7 cellular contexts compared by ENCODE assay signal in genomic region chr15:65318870-65319356, GRCh38. TPM values are rescaled to one million over a fixed set of nuclear protein-coding genes. Genes with fewer than 3 reads are reported as not detected.
A peak's percentile ranks its signal among the peaks of the same experiment; 100 is the strongest.
DNase-seq lines count a peak whose midpoint lies in the region; ATAC-seq, FAIRE-seq and TF ChIP-seq lines count a peak whose summit lies in the region.

No MANE protein-coding gene starts in this region.

- ATAC-seq in PC-3 = peak; percentile 99

- no peak overlapping the region for H3K4me3 Mint-ChIP-seq in activated T-cell treated with anti-CD3 and anti-CD28 coated beads, Interleukin-2, amount 50 U/mL, for 24 hours

- intact Hi-C loops in PC-3 (cut with micrococcal nuclease) = loop anchor here (1.0 to 2.0 kb wide), 2 partner anchors 66 to 82 kb away; no protein-coding TSS in a partner anchor

- H3K9me2 ChIP-seq in PC-3 (replicated peaks; ENCODE audit: low read length) (no peaks in the 10 kb centered on the region), neural cell (ENCODE audit: insufficient read depth, low read length) (no peaks in the 10 kb centered on the region)

- H3K79me2 ChIP-seq in PC-3 (ENCODE audit: low read length) = no peaks in the 10 kb centered on the region
- no peaks in the 10 kb centered on the region for H3K79me2 ChIP-seq in neural cell (replicated peaks; ENCODE audit: insufficient read depth, low read length)

- peak; percentile 86 for FAIRE-seq in GM12892 (lab: Jason Lieb, UNC)

- no peaks in the 10 kb centered on the region for H3K9me3 Mint-ChIP-seq in activated T-cell treated with anti-CD3 and anti-CD28 coated beads, Interleukin-2, amount 50 U/mL, for 24 hours

- H3K4me2 ChIP-seq in PC-3 (ENCODE audit: low read length) = no peak overlapping the region
- no peak overlapping the region for H3K4me2 ChIP-seq in neural cell (ENCODE audit: low read length)

- no peaks in the 10 kb centered on the region for H3K27me3 ChIP-seq in PC-3 (ENCODE audit: low read length)
- no peaks in the 10 kb centered on the region for H3K27me3 ChIP-seq in neural cell (ENCODE audit: insufficient read depth, low read depth, low read length)

- no peaks in the 10 kb centered on the region for H3F3A ChIP-seq in PC-3 (ENCODE audit: low read length, unreplicated experiment)
- no peaks in the 10 kb centered on the region for H3F3A ChIP-seq in neural cell (ENCODE audit: insufficient read depth, low read length, poor library complexity, severe bottlenecking)

- H3K36me3 ChIP-seq in PC-3 (ENCODE audit: low read depth, low read length) = no peaks in the 10 kb centered on the region
- no peaks in the 10 kb centered on the region for H3K36me3 ChIP-seq in neural cell (ENCODE audit: insufficient read depth, low read length)

- TF ChIP-seq CTCF in PC-3 (conservative IDR thresholded peaks at IDR 0.05; ENCODE audit: low read depth, low read length) = peak; percentile 84
- peak; percentile 99 for TF ChIP-seq CTCF in neural cell (IDR thresholded peaks at IDR 0.05; ENCODE audit: poor library complexity, severe bottlenecking)

- no peak overlapping the region for H3K4me3 ChIP-seq in PC-3 (ENCODE audit: low read length)
- no peak overlapping the region for H3K4me3 ChIP-seq in neural cell (ENCODE audit: low read length)

- CTCF ChIA-PET in PC-3 (lab: Charles Lee) = interaction anchor here (0.6 to 1.1 kb wide), 3 partner anchors 9 to 149 kb away, joined by 3 to 4 read pairs (median 3); no protein-coding TSS in a partner anchor

- no peak for TF ChIP-seq POLR2A in GM12892 (IDR thresholded peaks at IDR 0.05; ENCODE audit: low read depth, low read length)

- no peaks in the 10 kb centered on the region for H3K9me3 ChIP-seq in PC-3 (ENCODE audit: low read length)
- H3K9me3 ChIP-seq in neural cell (ENCODE audit: low read length) = no peaks in the 10 kb centered on the region

- no peak overlapping the region for H2AFZ ChIP-seq in PC-3 (ENCODE audit: low read length)
- no peak overlapping the region for H2AFZ ChIP-seq in neural cell (ENCODE audit: low read depth, low read length)

- DNase-seq in GM12892 (ENCODE audit: insufficient read length) (peak; percentile 77), KG1 (lab: John Stamatoyannopoulos, UW) (peak; percentile 50), PC-3 (peak; percentile 84), fibroblast of gingiva (ENCODE audit: low read depth) (peak; percentile 58), superior temporal gyrus (ENCODE audit: extremely low spot score) (peak; percentile 96)
- DNase-seq in activated T-cell treated with anti-CD3 and anti-CD28 coated beads, Interleukin-2, amount 50 U/mL, for 24 hours = peak; percentile 84

- no peaks in the 10 kb centered on the region for H3K4me1 Mint-ChIP-seq in activated T-cell treated with anti-CD3 and anti-CD28 coated beads, Interleukin-2, amount 50 U/mL, for 24 hours (ENCODE audit: low read depth)

- H3K4me1 ChIP-seq in PC-3 (ENCODE audit: insufficient read depth, low read length) = no peaks in the 10 kb centered on the region

- POLR2A ChIA-PET in PC-3 (lab: Charles Lee; ENCODE audit: unreplicated experiment) = interaction anchor here (0.6 kb wide), 1 partner anchor 230 kb away, joined by 5 read pairs; no protein-coding TSS in a partner anchor

- no TSS peak for BruUV-seq in PC-3 (replicated peaks; lab: Mats Ljungman, UMichigan)

- no peak overlapping the region for H3K9ac ChIP-seq in PC-3 (ENCODE audit: low read length)
- H3K9ac ChIP-seq in neural cell (ENCODE audit: low read length) = no peak overlapping the region

- H3K27ac ChIP-seq in PC-3 (ENCODE audit: low read length) = no peak overlapping the region
- H3K27ac ChIP-seq in neural cell (ENCODE audit: low read length) = no peak overlapping the region

- no peak for TF ChIP-seq EP300 in neural cell (conservative IDR thresholded peaks at IDR 0.05; ENCODE audit: poor library complexity, severe bottlenecking)

- TF ChIP-seq RAD21 in neural cell (conservative IDR thresholded peaks at IDR 0.05) = peak; percentile 100

- no peaks in the 10 kb centered on the region for H3K36me3 Mint-ChIP-seq in activated T-cell treated with anti-CD3 and anti-CD28 coated beads, Interleukin-2, amount 50 U/mL, for 24 hours (ENCODE audit: low read depth)

- peaks cover 18% of the 10 kb centered on the region for H3K27me3 Mint-ChIP-seq in activated T-cell treated with anti-CD3 and anti-CD28 coated beads, Interleukin-2, amount 50 U/mL, for 24 hours

- no peaks in the 10 kb centered on the region for H4K20me1 ChIP-seq in PC-3 (ENCODE audit: low read length)
- H4K20me1 ChIP-seq in neural cell (ENCODE audit: insufficient read depth) = no peaks in the 10 kb centered on the region

- no peak overlapping the region for H3K27ac Mint-ChIP-seq in activated T-cell treated with anti-CD3 and anti-CD28 coated beads, Interleukin-2, amount 50 U/mL, for 24 hours

TF ChIP-seq in neural cell, 6 proteins besides CTCF, POLR2A, EP300 and RAD21:
- no peak for TF ChIP-seq TAF1 (IDR thresholded peaks at IDR 0.05; ENCODE audit: low read depth)
- TF ChIP-seq POLR2AphosphoS5 (IDR thresholded peaks at IDR 0.05) = no peak
- peak; percentile 39 for TF ChIP-seq MXI1 (conservative IDR thresholded peaks at IDR 0.05; ENCODE audit: poor library complexity, severe bottlenecking)
- no peak for TF ChIP-seq REST (IDR thresholded peaks at IDR 0.05; ENCODE audit: borderline replicate concordance)
- no peak for TF ChIP-seq EZH2 (IDR thresholded peaks at IDR 0.05; ENCODE audit: borderline replicate concordance, insufficient read depth, low read length, poor library complexity, severe bottlenecking)
- peak; percentile 99 for TF ChIP-seq SMC3 (conservative IDR thresholded peaks at IDR 0.05; ENCODE audit: poor library complexity)

RNA-seq across cellular contexts. Expression of gene RNU5B-1, which starts 14.4 kb away (rescaled TPM):
- polyA plus RNA-seq in GM12892 (2012; ENCODE audit: missing spikeins) = not detected
- total RNA-seq in PC-3 (2014; rRNA removed) = not detected in 2 replicates
- polyA plus RNA-seq in neural cell = not detected in 2 replicates
- polyA minus RNA-seq in neural cell = not detected in 2 replicates

RNA-seq across cellular contexts. Expression of gene RNU5A-1, which starts 23.1 kb away (rescaled TPM):
- not detected for polyA plus RNA-seq in GM12892 (2012; ENCODE audit: missing spikeins)
- total RNA-seq in PC-3 (2014; rRNA removed) = not detected in 2 replicates
- polyA plus RNA-seq in neural cell = not detected in 2 replicates
- polyA minus RNA-seq in neural cell = not detected in 2 replicates

RNA-seq across cellular contexts. Expression of gene PARP16, which starts 32.2 kb away (rescaled TPM):
- polyA plus RNA-seq in GM12892 (2012; ENCODE audit: missing spikeins) = 15.1 TPM
- 6.4 and 11.0 TPM in 2 replicates for total RNA-seq in PC-3 (2014; rRNA removed)
- 17.0 and 19.8 TPM in 2 replicates for polyA plus RNA-seq in neural cell
- polyA minus RNA-seq in neural cell = 13.9 and 15.6 TPM in 2 replicates

RNA-seq across cellular contexts. Expression of gene IGDCC3, which starts 58.9 kb away (rescaled TPM):
- not detected for polyA plus RNA-seq in GM12892 (2012; ENCODE audit: missing spikeins)
- not detected in 2 replicates for total RNA-seq in PC-3 (2014; rRNA removed)
- polyA plus RNA-seq in neural cell = 14.4 and 18.8 TPM in 2 replicates
- polyA minus RNA-seq in neural cell = 21.0 and 21.9 TPM in 2 replicates
